ENCODE assay signal across 8 cellular contexts in genomic region chr14:35292051-35292769, GRCh38. TPM values are rescaled to one million over a fixed set of nuclear protein-coding genes. Genes with fewer than 3 reads are reported as not detected.
DNase-seq lines count a peak whose midpoint lies in the region; ATAC-seq, FAIRE-seq and TF ChIP-seq lines count a peak whose summit lies in the region.

Gene PSMA6, plus strand, starts transcription at chr14:35292382. Its CDS starts 95 bp downstream, at chr14:35292477.

- H3K4me3 Mint-ChIP-seq in CD14-positive monocyte, result peak within 1 kb of the TSS; percentile 97 to 99

- no peaks in the 10 kb centered on the region for H3K9me3 ChIP-seq in HepG2 (ENCODE audit: low read length)

- in situ Hi-C loops in HepG2 (cut with HindIII; ENCODE audit: extremely low pct_ligation_motif_present, low pct_unique_long_range_greater_than_20kb), result no loop called here

- peak; percentile 97 for FAIRE-seq in HepG2 (lab: Jason Lieb, UNC)

- CTCF ChIA-PET in HepG2 (lab: Yijun Ruan, JAX; ENCODE audit: low intra/inter-chr PET ratio, low total read pairs), result interaction anchor here (1.5 kb wide), 1 partner anchor 113 kb away, joined by 3 read pairs; the partner anchor contains the start of gene NFKBIA

- TF ChIP-seq POLR2A in HepG2 (IDR thresholded peaks at IDR 0.05; ENCODE audit: insufficient read depth in 1 of 2, low read depth in 2 of 2, low read length in 2 of 2), result peak; percentile 94 to 98

- TF ChIP-seq CTCF in CD14-positive monocyte (IDR thresholded peaks at IDR 0.05) (no peak), HepG2 (CRISPR knock-in tag; IDR thresholded peaks at IDR 0.05) (peak; percentile 25; the same call in 1 of the 2 replicates)

- peak within 1 kb of the TSS; percentile 95 for H3K4me2 ChIP-seq in HepG2 (ENCODE audit: low read depth, low read length)

- WGBS in HepG2 (ENCODE audit: low lambda C conversion rate), result under 1% methylated on average over 39 of the region's 40 CpGs

- no peaks in the 10 kb centered on the region; a peak in 2 of 5 replicates for H3K27me3 ChIP-seq in HepG2 (ENCODE audit: control insufficient read depth in 1 of 2, insufficient read depth in 2 of 2, low read length in 2 of 2)

- peaks cover 3 to 10% of the 10 kb centered on the region in 2 experiments; a peak in 3 of 5 replicates for H3K36me3 ChIP-seq in HepG2 (replicated peaks in 1 of 2; ENCODE audit: control insufficient read depth in 1 of 2, insufficient read depth in 2 of 2, low read length in 2 of 2)

- peak within 1 kb of the TSS; percentile 97 for H3K9ac ChIP-seq in HepG2 (ENCODE audit: insufficient read depth, low read depth, low read length)

- peaks cover 52% of the 10 kb centered on the region for H3K4me1 Mint-ChIP-seq in CD14-positive monocyte

- peak; percentile 54 for TF ChIP-seq RAD21 in HepG2 (CRISPR knock-in tag; IDR thresholded peaks at IDR 0.05)

- ATAC-seq in GM19397 (IDR thresholded peaks at IDR 0.05; ENCODE audit: unreplicated experiment), result peak; percentile 94
- peak; percentile 83 for ATAC-seq in HG03571 (IDR thresholded peaks at IDR 0.05; ENCODE audit: unreplicated experiment)
- peak; percentile 92 for ATAC-seq in HepG2

- no TSS peak for BruUV-seq in HepG2 (replicated peaks; lab: Mats Ljungman, UMichigan)

- DNase-seq in CD14-positive monocyte (ENCODE audit: low spot score) (peak; percentile 99), NCI-H82 (lab: John Stamatoyannopoulos, UW) (peak; percentile 99), dermis blood vessel endothelial cell (peak; percentile 99), HepG2 (ENCODE audit: low spot score) (peak; percentile 100)
- peak; percentile 98 to 99 for DNase-seq in activated CD4-positive, alpha-beta T cell treated with anti-CD3 and anti-CD28 coated beads, Interleukin-2, amount 50 U/mL, for 48 hours
- DNase-seq in stimulated activated CD4-positive, alpha-beta T cell treated with anti-CD3 and anti-CD28 coated beads, Interleukin-4, amount 100 ng/mL, for 1 hour, result peak; percentile 98

- peak within 1 kb of the TSS; percentile 96 to 98 (median 97) for H3K27ac Mint-ChIP-seq in CD14-positive monocyte

- peak within 1 kb of the TSS; percentile 62 for H2AFZ ChIP-seq in HepG2 (ENCODE audit: low read length)

- POLR2A ChIA-PET in HepG2 (lab: Yijun Ruan, JAX), result interaction anchor here (0.5 to 3.7 kb wide), 68 partner anchors 9 to 578 kb away, joined by 3 to 287 read pairs (median 6); partner anchors contain the start of genes BAZ1A, CFL2, FAM177A1 and NFKBIA

- TF ChIP-seq EP300 in HepG2 (IDR thresholded peaks at IDR 0.05; ENCODE audit: low read depth in 2 of 2, low read length in 2 of 2) (peak; percentile 72 to 77; a peak in 3 of 4 replicates), HepG2 (CRISPR knock-in tag; IDR thresholded peaks at IDR 0.05; ENCODE audit: borderline replicate concordance) (peak; percentile 46)

- H3K36me3 Mint-ChIP-seq in CD14-positive monocyte, result peaks cover 5 to 8% of the 10 kb centered on the region in 2 donors

- peaks cover 54% of the 10 kb centered on the region for H3K4me1 ChIP-seq in HepG2 (ENCODE audit: insufficient read depth, low read length)

- H3K27me3 Mint-ChIP-seq in CD14-positive monocyte (ENCODE audit: low read depth in 3 of 3), result peaks cover 0 to 3% (median 0%) of the 10 kb centered on the region in 3 donors

- H3K4me3 ChIP-seq in HepG2 (replicated peaks in 1 of 3; ENCODE audit: insufficient read depth in 1 of 3, low read depth in 2 of 3, low read length in 3 of 3), result peak within 1 kb of the TSS; percentile 78 to 90 (median 86)

- peaks cover 51% of the 10 kb centered on the region for H3K79me2 ChIP-seq in HepG2 (ENCODE audit: insufficient read depth, low read length)

- H3K9me3 Mint-ChIP-seq in CD14-positive monocyte, result peaks cover 0 to 2% (median 0%) of the 10 kb centered on the region in 7 donors

- H4K20me1 ChIP-seq in HepG2 (ENCODE audit: insufficient read depth, low read length), result peaks cover 31% of the 10 kb centered on the region

- intact Hi-C loops in CD14-positive monocyte (cut with micrococcal nuclease) (loop anchor here (5.0 to 10.0 kb wide), 2 partner anchors 167 to 170 kb away; partner anchors contain the start of genes PPP2R3C (in 2 of the 2) and PRORP (in 2 of the 2)), HepG2 (cut with micrococcal nuclease; ENCODE audit: unreplicated experiment) (loop anchor here (1.0 to 10.0 kb wide), 10 partner anchors 41 to 513 kb away; partner anchors contain the start of genes FAM177A1, NFKBIA, PRORP and RALGAPA1)

- peak within 1 kb of the TSS; percentile 96 for H3K27ac ChIP-seq in HepG2 (ENCODE audit: extremely low read length, insufficient read depth, low read length)

TF ChIP-seq in HepG2, 621 proteins besides CTCF, POLR2A, EP300 and RAD21 (continues in another document):
- no peak for TF ChIP-seq U2AF1 (optimal IDR thresholded peaks at IDR 0.05; ENCODE audit: low read depth, low read length)
- TF ChIP-seq ZFP36 (IDR thresholded peaks at IDR 0.05; ENCODE audit: borderline replicate concordance, low read depth, low read length, partially characterized antibody), result no peak
- TF ChIP-seq ZNF567 (CRISPR knock-in tag; IDR thresholded peaks at IDR 0.05; ENCODE audit: borderline replicate concordance), result peak; percentile 98
- peak; percentile 96 for TF ChIP-seq SPEN (CRISPR knock-in tag; IDR thresholded peaks at IDR 0.05; ENCODE audit: low read depth)
- TF ChIP-seq NR2F6 (IDR thresholded peaks at IDR 0.05), result no peak; the same call in 1 of the 2 replicates
- TF ChIP-seq NR2F6 (CRISPR knock-in tag; IDR thresholded peaks at IDR 0.05), result peak; percentile 52; the same call in 1 of the 2 replicates
- no peak for TF ChIP-seq IKZF1 (IDR thresholded peaks at IDR 0.05)
- peak; percentile 91 for TF ChIP-seq ZSCAN25 (CRISPR knock-in tag; IDR thresholded peaks at IDR 0.05)
- TF ChIP-seq, protein P1, sequence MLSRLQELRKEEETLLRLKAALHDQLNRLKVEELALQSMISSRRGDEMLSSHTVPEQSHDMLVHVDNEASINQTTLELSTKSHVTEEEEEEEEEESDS (CRISPR knock-in tag; IDR thresholded peaks at IDR 0.05; ENCODE audit: borderline replicate concordance), result peak; percentile 98
- TF ChIP-seq ZNF33A (CRISPR knock-in tag; IDR thresholded peaks at IDR 0.05; ENCODE audit: borderline replicate concordance), result peak; percentile 80; the same call in 1 of the 2 replicates
- TF ChIP-seq, protein P2, sequence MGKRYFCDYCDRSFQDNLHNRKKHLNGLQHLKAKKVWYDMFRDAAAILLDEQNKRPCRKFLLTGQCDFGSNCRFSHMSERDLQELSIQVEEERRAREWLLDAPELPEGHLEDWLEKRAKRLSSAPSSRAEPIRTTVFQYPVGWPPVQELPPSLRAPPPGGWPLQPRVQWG (CRISPR knock-in tag; IDR thresholded peaks at IDR 0.05; ENCODE audit: borderline replicate concordance, low read depth), result no peak
- TF ChIP-seq, protein P3, sequence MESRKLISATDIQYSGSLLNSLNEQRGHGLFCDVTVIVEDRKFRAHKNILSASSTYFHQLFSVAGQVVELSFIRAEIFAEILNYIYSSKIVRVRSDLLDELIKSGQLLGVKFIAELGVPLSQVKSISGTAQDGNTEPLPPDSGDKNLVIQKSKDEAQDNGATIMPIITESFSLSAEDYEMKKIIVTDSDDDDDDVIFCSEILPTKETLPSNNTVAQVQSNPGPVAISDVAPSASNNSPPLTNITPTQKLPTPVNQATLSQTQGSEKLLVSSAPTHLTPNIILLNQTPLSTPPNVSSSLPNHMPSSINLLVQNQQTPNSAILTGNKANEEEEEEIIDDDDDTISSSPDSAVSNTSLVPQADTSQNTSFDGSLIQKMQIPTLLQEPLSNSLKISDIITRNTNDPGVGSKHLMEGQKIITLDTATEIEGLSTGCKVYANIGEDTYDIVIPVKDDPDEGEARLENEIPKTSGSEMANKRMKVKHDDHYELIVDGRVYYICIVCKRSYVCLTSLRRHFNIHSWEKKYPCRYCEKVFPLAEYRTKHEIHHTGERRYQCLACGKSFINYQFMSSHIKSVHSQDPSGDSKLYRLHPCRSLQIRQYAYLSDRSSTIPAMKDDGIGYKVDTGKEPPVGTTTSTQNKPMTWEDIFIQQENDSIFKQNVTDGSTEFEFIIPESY (CRISPR knock-in tag; IDR thresholded peaks at IDR 0.05), result 0 out of 2 replicates have a peak, but pooled peaks have one; percentile 26
- TF ChIP-seq ZNF556 (CRISPR knock-in tag; IDR thresholded peaks at IDR 0.05; ENCODE audit: borderline replicate concordance), result peak; percentile 99
- 0 out of 2 replicates have a peak, but pooled peaks have one; percentile 56 for TF ChIP-seq ZNF251 (CRISPR knock-in tag; IDR thresholded peaks at IDR 0.05)

RNA-seq across cellular contexts. Expression of gene PSMA6, which starts in this region (rescaled TPM):
- polyA plus RNA-seq in CD14-positive monocyte (100 to 1,000 TPM; 480 to 572 TPM), HepG2 (2011; rRNA removed) (399 and 525 TPM in 2 replicates)
- total RNA-seq in dermis blood vessel endothelial cell (203 and 270 TPM in 2 replicates), HepG2 (2016; rRNA removed; fragmentation: Illumina TruSeq; extraction: Trizol) (1,109 and 1,579 TPM in 2 replicates)
- 1,013 and 1,135 TPM in 2 replicates for total RNA-seq in HepG2 (2016; cell fraction: cytosol; rRNA removed; fragmentation: Illumina TruSeq; extraction: Trizol; ENCODE audit: low read depth)
- total RNA-seq in HepG2 (2016; cell fraction: insoluble cytoplasmic fraction; rRNA removed; fragmentation: Illumina TruSeq; extraction: Trizol), result 1,109 and 1,642 TPM in 2 replicates
- total RNA-seq in HepG2 (2016; cell fraction: membrane; rRNA removed; fragmentation: Illumina TruSeq; extraction: Trizol), result 682 and 685 TPM in 2 replicates
- total RNA-seq in HepG2 (2016; cell fraction: nucleus; rRNA removed; fragmentation: Illumina TruSeq; extraction: Trizol), result 388 and 421 TPM in 2 replicates
- 367 and 461 TPM in 2 replicates for polyA plus RNA-seq in HepG2 (2011; cell fraction: cytosol; rRNA removed)
- 108 and 120 TPM in 2 replicates for polyA plus RNA-seq in HepG2 (2011; cell fraction: nucleus; rRNA removed)
- 473 and 515 TPM in 2 replicates for polyA plus RNA-seq in HepG2 (2012)
- 709 and 762 TPM in 2 replicates for polyA plus RNA-seq in HepG2 (2016; cell fraction: cytosol; fragmentation: Illumina TruSeq; extraction: Trizol; ENCODE audit: low read depth)
- polyA plus RNA-seq in HepG2 (2016; cell fraction: insoluble cytoplasmic fraction; fragmentation: Illumina TruSeq; extraction: Trizol; ENCODE audit: low read depth), result 1,270 and 1,369 TPM in 2 replicates
- 468 and 473 TPM in 2 replicates for polyA plus RNA-seq in HepG2 (2016; cell fraction: membrane; fragmentation: Illumina TruSeq; extraction: Trizol; ENCODE audit: low read depth)
- 530 and 538 TPM in 2 replicates for polyA plus RNA-seq in HepG2 (2016; cell fraction: nucleus; fragmentation: Illumina TruSeq; extraction: Trizol; ENCODE audit: insufficient read depth, low read depth)
- 141 and 189 TPM in 2 replicates for polyA minus RNA-seq in HepG2 (2011; rRNA and poly(A)+ RNA removed; ENCODE audit: low replicate concordance)
- polyA minus RNA-seq in HepG2 (2011; cell fraction: cytosol; rRNA and poly(A)+ RNA removed), result 181 and 205 TPM in 2 replicates
- 139 and 166 TPM in 2 replicates for polyA minus RNA-seq in HepG2 (2011; cell fraction: nucleus; rRNA and poly(A)+ RNA removed)

Comparison
In these comparisons a context has a peak if more than half of its experiments do, and no peak if none do; other contexts are left out.
1. Peak in every context shown above with its lines: DNase-seq, ATAC-seq, H3K4me3 ChIP-seq and H3K27ac ChIP-seq.